26 cellular contexts compared by ENCODE assay signal in genomic region chr20:23193985-23194384, GRCh38.
DNase-seq lines count a peak whose midpoint lies in the region; ATAC-seq, FAIRE-seq and TF ChIP-seq lines count a peak whose summit lies in the region.
"Had no signal": no experiment of that assay in that cellular context is flagged by ENCODE, and none has a peak within 500 bp of the region (broad histone marks: within the 10 kb centered on the region; RNA-seq: fewer than 3 reads in every experiment).

No MANE protein-coding gene starts in this region.

- no peak for TF ChIP-seq RAD21 in K562 (CRISPR knock-in tag; conservative IDR thresholded peaks at IDR 0.05 in 1 of 2, IDR thresholded peaks at IDR 0.05 in 1 of 2)

- intact Hi-C loops in K562 (cut with micrococcal nuclease), result no loop called here
- intact Hi-C loops in aorta (cut with DNase I), result no loop called here
- intact Hi-C loops in stomach (cut with DNase I; ENCODE audit: low total_unique reads), result no loop called here

- H3K9me3 ChIP-seq in K562 (replicated peaks; ENCODE audit: control insufficient read depth, insufficient read depth, low read depth, low read length), result no peaks in the 10 kb centered on the region
- no peaks in the 10 kb centered on the region for H3K9me3 ChIP-seq in neutrophil
- H3K9me3 ChIP-seq in aorta (ENCODE audit: control insufficient read depth, low read length), result no peaks in the 10 kb centered on the region
- no peaks in the 10 kb centered on the region for H3K9me3 ChIP-seq in stomach
- H3K9me3 ChIP-seq: ovary, SJSA1, thyroid gland had no signal

- H2AFZ ChIP-seq in K562 (ENCODE audit: low read depth, low read length), result peak overlapping the region; percentile 82

- TF ChIP-seq CTCF in K562 (IDR thresholded peaks at IDR 0.05 in 2 of 3, conservative IDR thresholded peaks at IDR 0.05 in 1 of 3; ENCODE audit: insufficient read depth in 2 of 3, low read depth in 1 of 3, low read length in 3 of 3) (no peak), neutrophil (IDR thresholded peaks at IDR 0.05) (no peak), stomach (IDR thresholded peaks at IDR 0.05) (no peak)

- no peaks in the 10 kb centered on the region for H4K20me1 ChIP-seq in K562 (replicated peaks; ENCODE audit: control insufficient read depth, insufficient read depth, low read length)

- no peaks in the 10 kb centered on the region for H3K9me1 ChIP-seq in K562 (ENCODE audit: control insufficient read depth, insufficient read depth, low read length)

- no peak for TF ChIP-seq POLR2A in K562 (conservative IDR thresholded peaks at IDR 0.05)
- TF ChIP-seq POLR2A in stomach (IDR thresholded peaks at IDR 0.05), result no peak

- 15% methylated on average over 4 of the region's 4 CpGs for WGBS in K562 (ENCODE audit: insufficient coverage, low coverage, missing lambda C conversion rate)
- 50 to 57% methylated on average over 4 of the region's 4 CpGs for WGBS in aorta, 2 donors
- 49 to 57% (median 53%) methylated on average over 4 of the region's 4 CpGs for WGBS in stomach, 5 donors

- no peaks in the 10 kb centered on the region for H3K79me2 ChIP-seq in K562 (ENCODE audit: control insufficient read depth, insufficient read depth, low read length)

- H3K27me3 ChIP-seq in K562 (ENCODE audit: control insufficient read depth in 2 of 2, insufficient read depth in 2 of 2, low read length in 2 of 2), result no peaks in the 10 kb centered on the region
- peaks cover 12% of the 10 kb centered on the region for H3K27me3 ChIP-seq in neutrophil
- no peaks in the 10 kb centered on the region for H3K27me3 ChIP-seq in aorta (ENCODE audit: control insufficient read depth in 1 of 2, insufficient read depth in 2 of 2, low read length in 1 of 2)
- no peaks in the 10 kb centered on the region for H3K27me3 ChIP-seq in stomach
- H3K27me3 ChIP-seq: ovary, SJSA1, thyroid gland had no signal

- peak overlapping the region; percentile 44 for H3K4me2 ChIP-seq in K562 (ENCODE audit: insufficient read depth, low read length)

- H3K4me1 ChIP-seq in K562 (replicated peaks in 1 of 2; ENCODE audit: control insufficient read depth in 2 of 2, insufficient read depth in 2 of 2, low read length in 2 of 2) (peaks cover 3 to 10% of the 10 kb centered on the region in 2 experiments; a peak in 3 of 5 replicates), neutrophil (ENCODE audit: control insufficient read depth in 1 of 2, insufficient read depth in 1 of 2, low read depth in 1 of 2, low read length in 1 of 2) (peaks cover 20 to 21% of the 10 kb centered on the region in 2 experiments), aorta (ENCODE audit: control insufficient read depth in 1 of 2, insufficient read depth in 2 of 2, low read length in 2 of 2) (no peaks in the 10 kb centered on the region), stomach (no peaks in the 10 kb centered on the region)
- H3K4me1 ChIP-seq: SJSA1, thyroid gland had no signal

- H3K27ac ChIP-seq in K562 (ENCODE audit: extremely low read depth, low read depth, low read length) (peak overlapping the region; percentile 61; the same call in 2 of the 3 replicates), neutrophil (peak overlapping the region; percentile 26), aorta (ENCODE audit: low read depth in 1 of 2, low read length in 2 of 2) (no peak overlapping the region), stomach (no peak overlapping the region)
- H3K27ac ChIP-seq: epithelial cell of prostate, ovary, SJSA1, thyroid gland had no signal

- H3K4me3 ChIP-seq in K562 (no peak overlapping the region), neutrophil (ENCODE audit: low read depth in 1 of 2, low read length in 1 of 2) (no peak overlapping the region), aorta (ENCODE audit: low read length in 2 of 2) (no peak overlapping the region), stomach (no peak overlapping the region)
- H3K4me3 ChIP-seq: ovary, SJSA1, thyroid gland had no signal

- ATAC-seq in K562 (peak; percentile 85), aorta (ENCODE audit: low FRiP score) (no peak)
- ATAC-seq: activated CD8-positive, alpha-beta T cell treated with anti-CD3 and anti-CD28 coated beads for 36 hours; naive thymus-derived CD4-positive, alpha-beta T cell had no signal

- DNase-seq in KBM-7 (peak; percentile 47), NOMO-1 treated with dmso at 0.1 percent for 144 hours (lab: John Stamatoyannopoulos, UW; ENCODE audit: unreplicated experiment) (peak; percentile 43), K562 (ENCODE audit: extremely low read depth in 1 of 4, low spot score in 3 of 4) (peak in 2 of 4 experiments; percentile 23 to 57), aorta (no peak), SHP77 (lab: John Stamatoyannopoulos, UW) (no peak), stomach (no peak)
- DNase-seq: activated CD4-positive, CD25-positive, alpha-beta regulatory T cell; activated CD8-positive, alpha-beta T cell treated with anti-CD3 and anti-CD28 coated beads for 36 hours; activated naive CD4-positive, alpha-beta T cell; activated T-cell treated with anti-CD3 and anti-CD28 coated beads, Interleukin-2, amount 50 U/mL, for 1 hour; amygdala; DMS79; GOT3; kidney glomerular epithelial cell; naive thymus-derived CD4-positive, alpha-beta T cell; NCI-H1105 treated with DMSO at 0.1 percent for 48 hours; NCI-H526; ovary; stimulated activated naive CD4-positive, alpha-beta T cell; T-helper 2 cell; thyroid gland had no signal

- no TSS peak for BruUV-seq in K562 (replicated peaks; lab: Mats Ljungman, UMichigan)

- FAIRE-seq in K562 (lab: Jason Lieb, UNC), result peak; percentile 44
- FAIRE-seq: GM12891, GM19239 had no signal

- H3K9ac ChIP-seq in K562 (ENCODE audit: insufficient read depth in 1 of 2, low read depth in 2 of 2, low read length in 2 of 2), result peak overlapping the region in 1 of 2 experiments; percentile 15; a peak in 1 of 4 replicates

- in situ Hi-C loops in KBM-7 (cut with MboI; ENCODE audit: low pct_unique_long_range_greater_than_20kb, low sequenced_read_pairs) (no loop called here), K562 (cut with MboI) (no loop called here)

- H3K36me3 ChIP-seq in K562 (ENCODE audit: control insufficient read depth, insufficient read depth, low read length), result no peaks in the 10 kb centered on the region
- H3K36me3 ChIP-seq in neutrophil, result no peaks in the 10 kb centered on the region
- H3K36me3 ChIP-seq in aorta (ENCODE audit: control insufficient read depth in 1 of 2, insufficient read depth in 2 of 2, low read length in 1 of 2), result no peaks in the 10 kb centered on the region
- no peaks in the 10 kb centered on the region for H3K36me3 ChIP-seq in stomach
- H3K36me3 ChIP-seq: ovary, SJSA1, thyroid gland had no signal

- TF ChIP-seq EP300 in K562 (IDR thresholded peaks at IDR 0.05; ENCODE audit: low read length) (no peak), stomach (IDR thresholded peaks at IDR 0.05) (no peak)

- POLR2A ChIA-PET in K562 (lab: Yijun Ruan, JAX), result interaction anchor here (0.6 to 1.1 kb wide), 3 partner anchors 9 to 217 kb away, joined by 3 read pairs; no protein-coding TSS in a partner anchor

- CTCF ChIA-PET in K562 (lab: Yijun Ruan, JAX; ENCODE audit: low intra/inter-chr PET ratio), result no interaction called here

TF ChIP-seq in K562, 482 proteins besides CTCF, POLR2A, EP300 and RAD21 (continues in another document):
- TF ChIP-seq HMGN3 (IDR thresholded peaks at IDR 0.05; ENCODE audit: borderline replicate concordance, extremely low read depth, insufficient read length, low read depth, low read length), result no peak
- no peak for TF ChIP-seq NR2C2 (CRISPR knock-in tag; IDR thresholded peaks at IDR 0.05)
- peak; percentile 71 for TF ChIP-seq NR2C2 (tag; IDR thresholded peaks at IDR 0.05)

Comparison
In these comparisons a context has a peak if more than half of its experiments do, and no peak if none do; other contexts are left out.
1. DNase-seq: peak in KBM-7 (single experiment) and NOMO-1 treated with dmso at 0.1 percent for 144 hours (single experiment); none in aorta (0 of 2), SHP77 (0 of 2) and stomach (single experiment).
2. H3K27ac ChIP-seq: peak in K562 (single experiment) and neutrophil (single experiment); none in aorta (0 of 2) and stomach (0 of 5).